Comparison of ENCODE assay signal across 1 cellular context in the genomic region with DNA sequence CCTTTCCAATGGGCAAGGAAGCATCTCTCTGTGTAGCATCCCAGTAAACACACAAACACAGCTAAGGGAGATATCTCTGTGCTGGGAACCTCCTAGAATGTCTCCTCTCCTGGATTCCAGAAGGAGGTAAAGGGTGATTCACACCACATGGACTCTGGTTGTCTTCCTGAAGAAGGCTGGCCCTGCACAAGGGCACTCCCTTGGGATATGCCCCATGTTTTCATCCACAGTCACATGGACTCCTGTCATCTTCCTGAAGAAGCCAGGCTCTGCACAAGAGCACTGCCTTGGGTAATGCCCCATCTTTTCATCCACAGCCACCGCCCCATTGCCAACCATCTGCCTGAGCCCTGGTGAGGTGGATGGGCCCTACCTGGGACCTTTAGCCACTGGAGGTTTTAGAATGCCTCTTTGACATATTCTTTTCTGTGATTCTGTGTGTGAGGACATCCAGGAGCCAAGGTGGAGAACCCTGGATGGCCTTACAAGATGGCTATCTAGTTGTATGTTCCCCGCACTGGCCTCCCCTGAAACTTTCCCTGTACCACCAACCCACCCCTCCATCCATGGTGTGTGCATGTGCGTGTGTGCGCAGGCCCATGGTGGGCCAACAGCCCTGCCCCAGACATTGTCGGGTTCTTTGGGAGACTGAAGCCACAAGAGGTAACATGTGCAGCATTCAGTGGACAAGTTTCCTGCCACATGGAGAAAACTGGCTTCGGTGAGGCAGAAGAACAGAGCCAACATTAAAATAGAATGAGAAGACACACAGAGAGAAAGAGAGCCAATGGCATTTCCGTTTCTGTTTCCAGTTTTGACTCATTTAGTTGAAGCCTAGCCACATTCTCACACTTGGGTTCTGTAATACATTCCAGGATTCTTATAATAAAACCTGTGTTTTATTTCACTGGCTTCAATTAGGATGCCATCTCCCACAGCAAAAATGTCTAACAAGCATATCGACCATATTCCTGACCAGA.
TF ChIP-seq lines count a peak whose summit lies in the region.

No MANE protein-coding gene starts in this region.

TF ChIP-seq in GM12878, 131 proteins besides CTCF, POLR2A, EP300 and RAD21 (continued from another document):
- TF ChIP-seq ATF2 (IDR thresholded peaks at IDR 0.05; ENCODE audit: low read length) (peak; percentile 46; the same call in 1 of the 2 replicates), ASH2L (IDR thresholded peaks at IDR 0.05; ENCODE audit: borderline replicate concordance, low read depth) (no peak), ESRRA (IDR thresholded peaks at IDR 0.05; ENCODE audit: low read length) (no peak), IKZF2 (IDR thresholded peaks at IDR 0.05) (peak; percentile 14 to 26; a peak in 1 of 4 replicates), ETV6 (conservative IDR thresholded peaks at IDR 0.05 in 1 of 2, IDR thresholded peaks at IDR 0.05 in 1 of 2; ENCODE audit: borderline replicate concordance in 1 of 2, low read depth in 1 of 2) (0 out of 4 replicates have a peak, but pooled peaks of 1 of the 2 experiments have one; percentile 39), MEF2B (IDR thresholded peaks at IDR 0.05; ENCODE audit: partially characterized antibody, poor library complexity, severe bottlenecking) (no peak), JUNB (IDR thresholded peaks at IDR 0.05) (peak; percentile 86), IRF4 (IDR thresholded peaks at IDR 0.05; ENCODE audit: low read depth, low read length) (peak; percentile 83), RUNX3 (IDR thresholded peaks at IDR 0.05; ENCODE audit: low read length) (peak; percentile 78)
- TF ChIP-seq, protein P1, sequence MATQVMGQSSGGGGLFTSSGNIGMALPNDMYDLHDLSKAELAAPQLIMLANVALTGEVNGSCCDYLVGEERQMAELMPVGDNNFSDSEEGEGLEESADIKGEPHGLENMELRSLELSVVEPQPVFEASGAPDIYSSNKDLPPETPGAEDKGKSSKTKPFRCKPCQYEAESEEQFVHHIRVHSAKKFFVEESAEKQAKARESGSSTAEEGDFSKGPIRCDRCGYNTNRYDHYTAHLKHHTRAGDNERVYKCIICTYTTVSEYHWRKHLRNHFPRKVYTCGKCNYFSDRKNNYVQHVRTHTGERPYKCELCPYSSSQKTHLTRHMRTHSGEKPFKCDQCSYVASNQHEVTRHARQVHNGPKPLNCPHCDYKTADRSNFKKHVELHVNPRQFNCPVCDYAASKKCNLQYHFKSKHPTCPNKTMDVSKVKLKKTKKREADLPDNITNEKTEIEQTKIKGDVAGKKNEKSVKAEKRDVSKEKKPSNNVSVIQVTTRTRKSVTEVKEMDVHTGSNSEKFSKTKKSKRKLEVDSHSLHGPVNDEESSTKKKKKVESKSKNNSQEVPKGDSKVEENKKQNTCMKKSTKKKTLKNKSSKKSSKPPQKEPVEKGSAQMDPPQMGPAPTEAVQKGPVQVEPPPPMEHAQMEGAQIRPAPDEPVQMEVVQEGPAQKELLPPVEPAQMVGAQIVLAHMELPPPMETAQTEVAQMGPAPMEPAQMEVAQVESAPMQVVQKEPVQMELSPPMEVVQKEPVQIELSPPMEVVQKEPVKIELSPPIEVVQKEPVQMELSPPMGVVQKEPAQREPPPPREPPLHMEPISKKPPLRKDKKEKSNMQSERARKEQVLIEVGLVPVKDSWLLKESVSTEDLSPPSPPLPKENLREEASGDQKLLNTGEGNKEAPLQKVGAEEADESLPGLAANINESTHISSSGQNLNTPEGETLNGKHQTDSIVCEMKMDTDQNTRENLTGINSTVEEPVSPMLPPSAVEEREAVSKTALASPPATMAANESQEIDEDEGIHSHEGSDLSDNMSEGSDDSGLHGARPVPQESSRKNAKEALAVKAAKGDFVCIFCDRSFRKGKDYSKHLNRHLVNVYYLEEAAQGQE (IDR thresholded peaks at IDR 0.05; ENCODE audit: low read depth, low read length): no peak
